1 cellular context compared by ENCODE assay signal in the genomic region with DNA sequence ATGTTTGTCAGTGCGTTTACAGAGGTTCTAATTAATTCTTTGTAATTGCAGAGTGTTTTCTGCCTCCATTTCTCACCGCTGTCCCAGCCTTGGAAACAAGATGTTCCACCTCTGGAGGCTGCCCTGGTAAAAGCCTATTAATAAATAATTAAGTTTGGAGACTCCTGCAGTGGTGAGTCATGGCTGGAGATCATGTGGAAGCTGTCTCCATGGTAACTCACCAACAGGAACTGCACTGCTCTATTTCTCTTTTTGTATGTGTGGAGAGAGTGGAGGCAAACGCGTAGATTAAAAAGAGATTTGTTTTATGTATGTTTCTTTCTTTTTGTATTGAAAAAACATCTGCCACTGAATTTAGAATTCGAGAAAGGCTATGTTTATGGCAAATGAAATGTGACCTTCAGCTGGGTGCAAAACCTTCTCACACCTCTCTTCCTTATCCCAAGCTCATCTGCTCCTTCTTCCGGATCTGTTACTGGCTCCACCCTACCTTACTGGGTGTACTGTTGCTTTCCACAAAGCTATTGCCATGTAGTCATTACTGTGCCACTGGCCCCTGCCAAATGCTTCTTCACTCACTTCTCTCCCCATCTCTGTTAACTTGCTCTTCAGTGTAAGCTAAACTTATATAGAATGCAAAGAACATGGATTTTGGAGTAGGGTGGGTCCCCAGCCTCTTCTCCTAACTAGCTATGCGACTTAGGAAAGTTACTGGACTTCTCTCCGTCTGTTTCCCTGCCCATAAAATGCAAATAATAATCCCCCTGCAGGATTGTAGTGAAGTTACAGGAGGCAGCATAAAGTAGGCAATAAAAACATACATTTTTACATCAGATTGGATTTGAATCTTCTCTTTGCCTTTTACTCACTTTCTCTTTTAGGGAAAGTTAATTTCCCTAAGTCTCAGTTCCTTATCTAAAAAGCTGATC.
TF ChIP-seq lines count a peak whose summit lies in the region.

No MANE protein-coding gene starts in this region.

TF ChIP-seq in GM23338, 12 proteins besides CTCF, POLR2A, EP300 and RAD21 (continued from another document):
- TF ChIP-seq ZNF462 (CRISPR knock-in tag; IDR thresholded peaks at IDR 0.05) (no peak), EZH2 (IDR thresholded peaks at IDR 0.05; ENCODE audit: low read depth, unreplicated experiment) (no peak), POLR2AphosphoS5 (IDR thresholded peaks at IDR 0.05; ENCODE audit: low read depth) (no peak), JUNB (IDR thresholded peaks at IDR 0.05; ENCODE audit: unreplicated experiment) (no peak), NANOG (IDR thresholded peaks at IDR 0.05; ENCODE audit: borderline replicate concordance) (no peak)
TF ChIP-seq in GM23338: peak in this region for 0.
